In genomic region chr15:61051570-61052031, GRCh38 we compare ENCODE assay signal across 9 cellular contexts.
DNase-seq lines count a peak whose midpoint lies in the region; ATAC-seq and TF ChIP-seq lines count a peak whose summit lies in the region.
"Had no signal": no experiment of that assay in that cellular context is flagged by ENCODE, and none has a peak within 500 bp of the region (broad histone marks: within the 10 kb centered on the region; RNA-seq: fewer than 3 reads in every experiment).

No MANE protein-coding gene starts in this region.

- intact Hi-C loops in PC-9 (cut with micrococcal nuclease; ENCODE audit: unreplicated experiment), result loop anchor here (1.0 to 10.0 kb wide), 3 partner anchors 119 to 783 kb away; no protein-coding TSS in a partner anchor

- H3K79me2 ChIP-seq in PC-9 (ENCODE audit: low read depth), result no peaks in the 10 kb centered on the region
- H3K79me2 ChIP-seq in fibroblast of lung (ENCODE audit: control insufficient read depth, insufficient read depth, low read length), result no peaks in the 10 kb centered on the region

- no peak overlapping the region for H3K4me2 ChIP-seq in PC-9
- peak overlapping the region; percentile 45 for H3K4me2 ChIP-seq in fibroblast of lung (ENCODE audit: extremely low read depth, insufficient read depth, low read length)

- POLR2A ChIA-PET in PC-9 (lab: Charles Lee; ENCODE audit: unreplicated experiment), result no interaction called here

- no peaks in the 10 kb centered on the region for H3K9me2 ChIP-seq in PC-9 (ENCODE audit: insufficient read depth)

- CTCF ChIA-PET in PC-9 (lab: Charles Lee), result no interaction called here

- H3K27ac ChIP-seq in PC-9, result no peak overlapping the region
- no peak overlapping the region for H3K27ac ChIP-seq in fibroblast of lung (ENCODE audit: insufficient read depth, low read length)
- H3K27ac ChIP-seq: neutrophil had no signal

- no peak overlapping the region for H3K9ac ChIP-seq in fibroblast of lung (ENCODE audit: insufficient read depth, low read length)

- H3K9me3 ChIP-seq in PC-9 (ENCODE audit: insufficient read depth, low read depth), result no peaks in the 10 kb centered on the region
- no peaks in the 10 kb centered on the region for H3K9me3 ChIP-seq in fibroblast of lung (ENCODE audit: control insufficient read depth, insufficient read depth, low read depth, low read length)
- H3K9me3 ChIP-seq: neutrophil had no signal

- H3K4me1 ChIP-seq in PC-9 (replicated peaks; ENCODE audit: insufficient read depth) (no peaks in the 10 kb centered on the region), fibroblast of lung (ENCODE audit: control insufficient read depth, extremely low read depth, insufficient read depth, low read length) (peaks cover 2% of the 10 kb centered on the region)

- H4K20me1 ChIP-seq in PC-9 (ENCODE audit: insufficient read depth), result no peaks in the 10 kb centered on the region; the same call in 1 of the 2 replicates
- no peaks in the 10 kb centered on the region for H4K20me1 ChIP-seq in fibroblast of lung (ENCODE audit: control insufficient read depth, extremely low read depth, insufficient read depth, low read length)

- H3K36me3 ChIP-seq in PC-9 (ENCODE audit: low read depth) (no peaks in the 10 kb centered on the region), fibroblast of lung (ENCODE audit: control insufficient read depth, insufficient read depth, low read length) (no peaks in the 10 kb centered on the region)
- H3K36me3 ChIP-seq: neutrophil had no signal

- H3K4me3 ChIP-seq in PC-9 (no peak overlapping the region), fibroblast of lung (replicated peaks in 1 of 4; ENCODE audit: control extremely low read depth in 1 of 4, insufficient read depth in 1 of 4, low read depth in 3 of 4, low read length in 4 of 4) (no peak overlapping the region)

- no peak for ATAC-seq in GM21786 (IDR thresholded peaks at IDR 0.05; ENCODE audit: unreplicated experiment)
- no peak for ATAC-seq in HG03457 (IDR thresholded peaks at IDR 0.05; ENCODE audit: unreplicated experiment)

- no peaks in the 10 kb centered on the region for H3K27me3 ChIP-seq in PC-9 (ENCODE audit: insufficient read depth, low read depth)
- H3K27me3 ChIP-seq in fibroblast of lung (ENCODE audit: control insufficient read depth, insufficient read depth, low read length), result no peaks in the 10 kb centered on the region
- H3K27me3 ChIP-seq: neutrophil had no signal

- H2AFZ ChIP-seq in PC-9, result no peak overlapping the region
- no peak overlapping the region for H2AFZ ChIP-seq in fibroblast of lung (ENCODE audit: low read length)

- peak; percentile 19; the same call in 1 of the 2 replicates for TF ChIP-seq CTCF in GM12874 (IDR thresholded peaks at IDR 0.05; ENCODE audit: insufficient read depth, low read depth, low read length)
- peak; percentile 64 for TF ChIP-seq CTCF in PC-9 (conservative IDR thresholded peaks at IDR 0.05)
- peak; percentile 70 to 84 for TF ChIP-seq CTCF in fibroblast of lung (conservative IDR thresholded peaks at IDR 0.05 in 1 of 2, IDR thresholded peaks at IDR 0.05 in 1 of 2; ENCODE audit: low read depth in 1 of 2, low read length in 2 of 2)

- DNase-seq in PC-9, result peak in 1 of 2 experiments; percentile 29
- peak; percentile 68 to 70 for DNase-seq in fibroblast of lung (ENCODE audit: low read depth in 2 of 2)
- DNase-seq in occipital lobe (lab: John Stamatoyannopoulos, UW), result peak; percentile 67
- no peak for DNase-seq in GF-D8 (lab: John Stamatoyannopoulos, UW)
- DNase-seq in OCI-M1 (lab: John Stamatoyannopoulos, UW), result no peak

- H3F3A ChIP-seq in PC-9 (ENCODE audit: insufficient read depth, low read depth), result no peaks in the 10 kb centered on the region

- BruUV-seq in PC-9 (replicated peaks; lab: Mats Ljungman, UMichigan), result no TSS peak

Comparison
In these comparisons a context has a peak if more than half of its experiments do, and no peak if none do; other contexts are left out.
1. CTCF ChIP-seq: peak in every context shown above with its lines; median percentile 77 in fibroblast of lung; 64 in PC-9; 19 in GM12874.
2. DNase-seq: peak in fibroblast of lung (2 of 2) and occipital lobe (single experiment); none in GF-D8 (single experiment) and OCI-M1 (single experiment).